In the genomic region with DNA sequence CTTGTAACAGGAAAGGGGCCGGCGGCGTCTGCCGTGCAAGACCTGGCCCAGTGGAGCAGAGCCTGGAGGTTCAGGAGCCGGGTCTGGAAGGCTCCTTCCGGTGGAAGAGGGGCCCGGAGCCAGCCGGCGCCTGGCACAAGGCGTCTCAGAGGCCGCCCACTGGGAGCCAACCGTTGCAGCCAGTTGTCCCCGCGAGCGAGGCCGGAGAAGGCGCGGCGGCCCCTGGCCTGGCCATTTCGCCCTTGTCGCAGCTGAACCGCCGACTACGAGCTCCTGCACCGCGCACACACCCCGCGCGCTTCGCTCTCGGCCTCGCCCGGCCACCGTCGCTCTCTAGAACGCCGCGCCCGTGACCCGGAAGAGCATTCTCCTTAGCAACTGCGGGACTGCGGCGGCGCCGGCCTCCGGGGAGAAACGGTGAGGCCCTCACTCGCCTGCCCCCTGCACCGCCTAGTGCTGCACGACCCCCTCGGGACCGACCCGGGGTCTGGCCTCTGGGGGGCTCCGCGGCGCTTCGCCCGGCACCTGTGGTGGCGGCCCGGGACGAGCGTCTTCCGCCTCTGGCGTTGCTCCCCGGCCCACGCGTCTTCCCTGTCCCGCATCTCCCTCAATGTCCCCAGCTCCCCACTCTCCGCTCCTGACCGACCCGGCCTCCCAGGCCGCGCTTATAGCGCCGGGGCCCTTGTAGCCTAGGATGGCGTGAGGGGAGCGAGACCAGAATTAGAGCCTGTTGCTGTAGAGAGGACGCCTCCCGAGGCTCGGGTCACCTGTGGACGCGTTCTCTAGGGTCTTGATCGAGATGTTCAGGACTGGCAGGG, we compare ENCODE assay signal across 8 cellular contexts. TPM values are rescaled to one million over a fixed set of nuclear protein-coding genes. Genes with fewer than 3 reads are reported as not detected.
A peak's percentile ranks its signal among the peaks of the same experiment; 100 is the strongest.
DNase-seq lines count a peak whose midpoint lies in the region; ATAC-seq and TF ChIP-seq lines count a peak whose summit lies in the region.

Gene DIS3L2 (plus strand): TSS at position 365 of the 818 bp plus-strand sequence. CDS start 53,215 bp downstream, outside the sequence.

- peak within 1 kb of the TSS; percentile 89 for H3K27ac Mint-ChIP-seq in dendritic cell treated with granulocyte-macrophage colony-stimulating factor and Interleukin-4, amounts not matched to agents 40 ng/mL and 50 ng/mL, for 4 days

- intact Hi-C loops in dendritic cell treated with granulocyte-macrophage colony-stimulating factor and Interleukin-4, amounts not matched to agents 40 ng/mL and 50 ng/mL, for 4 days (cut with micrococcal nuclease): no loop called here
- intact Hi-C loops in left lung (cut with DNase I): no loop called here

- peaks cover 9% of the 10 kb centered on the region for H3K27me3 Mint-ChIP-seq in dendritic cell treated with granulocyte-macrophage colony-stimulating factor and Interleukin-4, amounts not matched to agents 40 ng/mL and 50 ng/mL, for 4 days

- CTCF ChIA-PET in BJ (lab: Yijun Ruan, JAX): interaction anchor here (0.5 to 1.1 kb wide), 3 partner anchors 9 to 337 kb away, joined by 3 to 4 read pairs (median 3); no protein-coding TSS in a partner anchor

- peak within 1 kb of the TSS; percentile 99 for H3K4me3 Mint-ChIP-seq in dendritic cell treated with granulocyte-macrophage colony-stimulating factor and Interleukin-4, amounts not matched to agents 40 ng/mL and 50 ng/mL, for 4 days

- H3K4me3 ChIP-seq in BJ (ENCODE audit: low read depth, low read length) (peak within 1 kb of the TSS; percentile 95), left lung (peak within 1 kb of the TSS; percentile 80 to 94)

- H3K9me3 ChIP-seq in left lung: no peaks in the 10 kb centered on the region

- peaks cover 3 to 37% of the 10 kb centered on the region in 2 donors for H3K4me1 ChIP-seq in left lung

- peaks cover 47% of the 10 kb centered on the region for H3K4me1 Mint-ChIP-seq in dendritic cell treated with granulocyte-macrophage colony-stimulating factor and Interleukin-4, amounts not matched to agents 40 ng/mL and 50 ng/mL, for 4 days (ENCODE audit: low read depth)

- peaks cover 12% of the 10 kb centered on the region for H3K36me3 Mint-ChIP-seq in dendritic cell treated with granulocyte-macrophage colony-stimulating factor and Interleukin-4, amounts not matched to agents 40 ng/mL and 50 ng/mL, for 4 days (ENCODE audit: low read depth)

- TF ChIP-seq CTCF in BJ (IDR thresholded peaks at IDR 0.05; ENCODE audit: insufficient read depth, low read depth, low read length) (no peak), left lung (IDR thresholded peaks at IDR 0.05) (no peak)

- peak within 1 kb of the TSS; percentile 74 to 88 for H3K27ac ChIP-seq in left lung

- H3K27me3 ChIP-seq in BJ (ENCODE audit: control insufficient read depth, insufficient read depth, low read length) (no peaks in the 10 kb centered on the region), left lung (no peaks in the 10 kb centered on the region)

- DNase-seq in BJ (ENCODE audit: low read depth) (peak; percentile 14), GM19240 (ENCODE audit: insufficient read length, low spot score) (peak; percentile 67), NCI-H524 treated with DMSO at 0.1 percent for 48 hours (lab: John Stamatoyannopoulos, UW) (peak; percentile 54), left lung (peak; percentile 80 to 94)
- DNase-seq in activated CD4-positive, alpha-beta T cell treated with anti-CD3 and anti-CD28 coated beads, Interleukin-2, amount 50 U/mL, for 1 hour: peak; percentile 76
- peak; percentile 67 to 73 for DNase-seq in stimulated activated CD4-positive, alpha-beta T cell treated with anti-CD3 and anti-CD28 coated beads, Interleukin-2, amount 100 ng/mL, for 48 hours

- H3K36me3 ChIP-seq in BJ (ENCODE audit: control insufficient read depth, insufficient read depth, low read length): no peaks in the 10 kb centered on the region
- H3K36me3 ChIP-seq in left lung: no peaks in the 10 kb centered on the region

- POLR2A ChIA-PET in BJ (lab: Charles Lee): interaction anchor here (0.5 kb wide), 1 partner anchor 247 kb away, joined by 28 read pairs; no protein-coding TSS in a partner anchor

- ATAC-seq in HG03457 (IDR thresholded peaks at IDR 0.05; ENCODE audit: unreplicated experiment): peak; percentile 86
- ATAC-seq in left lung: peak; percentile 98

- H3K9me3 Mint-ChIP-seq in dendritic cell treated with granulocyte-macrophage colony-stimulating factor and Interleukin-4, amounts not matched to agents 40 ng/mL and 50 ng/mL, for 4 days: no peaks in the 10 kb centered on the region

RNA-seq across cellular contexts. Expression of gene DIS3L2, which starts in this region (rescaled TPM):
- polyA plus RNA-seq in BJ (2011; rRNA removed): 8.2 and 12.4 TPM in 2 replicates
- 8.8 and 10.6 TPM in 2 replicates for polyA minus RNA-seq in BJ (2011; rRNA and poly(A)+ RNA removed)
- 10 to 100 TPM; 25.2 to 32.3 TPM for total RNA-seq in left lung

Comparison
In these comparisons a context has a peak if more than half of its experiments do, and no peak if none do; other contexts are left out.
1. Peak in every context shown above with its lines: DNase-seq, ATAC-seq, H3K4me3 ChIP-seq and H3K27ac ChIP-seq.
2. DNase-seq: peak in every context shown above with its lines; median percentile 87 in left lung; 76 in activated CD4-positive, alpha-beta T cell treated with anti-CD3 and anti-CD28 coated beads, Interleukin-2, amount 50 U/mL, for 1 hour; 70 in stimulated activated CD4-positive, alpha-beta T cell treated with anti-CD3 and anti-CD28 coated beads, Interleukin-2, amount 100 ng/mL, for 48 hours; 67 in GM19240; 54 in NCI-H524 treated with DMSO at 0.1 percent for 48 hours; 14 in BJ.